ENCODE assay signal across 8 cellular contexts in genomic region chr15:50116477-50116876, GRCh38. TPM values are rescaled to one million over a fixed set of nuclear protein-coding genes. Genes with fewer than 3 reads are reported as not detected.
DNase-seq lines count a peak whose midpoint lies in the region; ATAC-seq, FAIRE-seq and TF ChIP-seq lines count a peak whose summit lies in the region.

No MANE protein-coding gene starts in this region.

- no peak overlapping the region for H3K27ac Mint-ChIP-seq in stimulated activated naive B cell treated with anti-CD40 and anti-IgM and Interleukin-4, amounts not matched to agents 10 μg/mL and 1 μg/mL and 100 μg/mL, for 72 hours

- CTCF ChIA-PET in A549 (lab: Yijun Ruan, JAX) = no interaction called here

- 9% methylated on average over 3 of the region's 3 CpGs for WGBS in A549 (ENCODE audit: missing lambda C conversion rate)

- H3K27ac ChIP-seq in A549 = no peak overlapping the region
- H3K27ac ChIP-seq in vagina = no peak overlapping the region

- no peak for TF ChIP-seq EP300 in A549 (IDR thresholded peaks at IDR 0.05)

- peaks cover 29 to 33% of the 10 kb centered on the region in 2 donors for H3K4me1 Mint-ChIP-seq in stimulated activated naive B cell treated with anti-CD40 and anti-IgM and Interleukin-4, amounts not matched to agents 10 μg/mL and 1 μg/mL and 100 μg/mL, for 72 hours

- ATAC-seq in A549 (peak; percentile 77 to 87), GM18517 (IDR thresholded peaks at IDR 0.05; ENCODE audit: unreplicated experiment) (peak; percentile 50)
- ATAC-seq in stimulated activated naive B cell treated with anti-CD40 and anti-IgM and Interleukin-4, amounts not matched to agents 10 μg/mL and 1 μg/mL and 100 μg/mL, for 72 hours (replicated peaks) = peak; percentile 59 to 60

- peaks cover 12 to 13% of the 10 kb centered on the region in 2 donors for H3K27me3 Mint-ChIP-seq in stimulated activated naive B cell treated with anti-CD40 and anti-IgM and Interleukin-4, amounts not matched to agents 10 μg/mL and 1 μg/mL and 100 μg/mL, for 72 hours

- peaks cover 0 to 6% of the 10 kb centered on the region in 2 donors for H3K36me3 Mint-ChIP-seq in stimulated activated naive B cell treated with anti-CD40 and anti-IgM and Interleukin-4, amounts not matched to agents 10 μg/mL and 1 μg/mL and 100 μg/mL, for 72 hours

- H3K9me3 Mint-ChIP-seq in stimulated activated naive B cell treated with anti-CD40 and anti-IgM and Interleukin-4, amounts not matched to agents 10 μg/mL and 1 μg/mL and 100 μg/mL, for 72 hours = no peaks in the 10 kb centered on the region

- no peak for FAIRE-seq in A549 (lab: Jason Lieb, UNC)

- TF ChIP-seq RAD21 in A549 (conservative IDR thresholded peaks at IDR 0.05 in 1 of 2, IDR thresholded peaks at IDR 0.05 in 1 of 2) = peak; percentile 41 to 65

- no peaks in the 10 kb centered on the region; the same call in 2 of the 3 replicates for H3K9me3 ChIP-seq in A549
- no peaks in the 10 kb centered on the region for H3K9me3 ChIP-seq in vagina

- no peaks in the 10 kb centered on the region for H3K27me3 ChIP-seq in vagina

- TF ChIP-seq POLR2A in A549 (IDR thresholded peaks at IDR 0.05; ENCODE audit: low read length) (no peak), vagina (IDR thresholded peaks at IDR 0.05) (no peak)

- H3K4me1 ChIP-seq in A549 (no peaks in the 10 kb centered on the region), vagina (no peaks in the 10 kb centered on the region)

- intact Hi-C loops in vagina (cut with DNase I) = no loop called here

- H3K36me3 ChIP-seq in vagina = no peaks in the 10 kb centered on the region

- POLR2A ChIA-PET in A549 (lab: Yijun Ruan, JAX) = no interaction called here

- H3K4me3 ChIP-seq in A549 (no peak overlapping the region), choroid plexus epithelial cell (ENCODE audit: low read depth, low read length) (no peak overlapping the region), vagina (no peak overlapping the region)

- no peak overlapping the region for H3K4me2 ChIP-seq in A549

- TF ChIP-seq CTCF in A549 (IDR thresholded peaks at IDR 0.05) = peak; percentile 48
- TF ChIP-seq CTCF in choroid plexus epithelial cell (conservative IDR thresholded peaks at IDR 0.05; ENCODE audit: low read depth, low read length) = peak; percentile 54
- TF ChIP-seq CTCF in vagina (IDR thresholded peaks at IDR 0.05) = no peak

- DNase-seq in A549 (ENCODE audit: low read depth in 1 of 2, low spot score in 1 of 2) = peak; percentile 17 to 73
- DNase-seq in NCI-H526 treated with DMSO at 0.1 percent for 48 hours (lab: John Stamatoyannopoulos, UW) = peak; percentile 18
- peak; percentile 41 for DNase-seq in choroid plexus epithelial cell (ENCODE audit: low read depth)
- no peak for DNase-seq in stimulated activated naive B cell treated with anti-CD40 and anti-IgM and Interleukin-4, amounts not matched to agents 10 μg/mL and 1 μg/mL and 100 μg/mL, for 72 hours
- DNase-seq in amniotic stem cell (lab: John Stamatoyannopoulos, UW) = no peak
- no peak for DNase-seq in activated effector memory CD4-positive, alpha-beta T cell treated with anti-CD3 and anti-CD28 coated beads, Interleukin-2, amount 50 U/mL, for 16 hours
- no peak for DNase-seq in vagina (ENCODE audit: extremely low spot score in 2 of 2)

- H3K4me3 Mint-ChIP-seq in stimulated activated naive B cell treated with anti-CD40 and anti-IgM and Interleukin-4, amounts not matched to agents 10 μg/mL and 1 μg/mL and 100 μg/mL, for 72 hours = no peak overlapping the region

TF ChIP-seq in A549, 52 proteins besides CTCF, POLR2A, EP300 and RAD21:
- TF ChIP-seq TFCP2L1 (CRISPR knock-in tag; IDR thresholded peaks at IDR 0.05) = no peak
- TF ChIP-seq ESRRA (IDR thresholded peaks at IDR 0.05; ENCODE audit: borderline replicate concordance, low read length) = peak; percentile 82; the same call in 1 of the 2 replicates
- 0 out of 3 replicates have a peak, but pooled peaks have one; percentile 11 for TF ChIP-seq SMC3 (IDR thresholded peaks at IDR 0.05)

RNA-seq across cellular contexts. Expression of gene ATP8B4, which starts 2.6 kb away (rescaled TPM):
- polyA plus RNA-seq in A549 (2011; rRNA removed) (1.7 and 2.7 TPM in 2 replicates), A549 (2017; fragmentation: RNase III; extraction: RNeasy Plus Mini Kit Qiagen cat#74134 plus additional on column Dnase treatment) (0.88 to 1.2 TPM (median 1.2 TPM) in 3 replicates)
- polyA plus RNA-seq in A549 (2012; cell fraction: cytosol; rRNA removed) = 0.26 and 0.32 TPM in 2 replicates
- polyA plus RNA-seq in A549 (2012; cell fraction: nucleus; rRNA removed) = 0.79 and 0.88 TPM in 2 replicates
- 2.9 and 4.9 TPM in 2 replicates for polyA minus RNA-seq in A549 (2011; rRNA and poly(A)+ RNA removed)
- total RNA-seq in vagina = 9.8 TPM

Comparison
In these comparisons a context has a peak if more than half of its experiments do, and no peak if none do; other contexts are left out.
1. DNase-seq: peak in A549 (2 of 2), NCI-H526 treated with DMSO at 0.1 percent for 48 hours (single experiment) and choroid plexus epithelial cell (single experiment); none in stimulated activated naive B cell treated with anti-CD40 and anti-IgM and Interleukin-4, amounts not matched to agents 10 μg/mL and 1 μg/mL and 100 μg/mL, for 72 hours (single experiment), amniotic stem cell (single experiment), activated effector memory CD4-positive, alpha-beta T cell treated with anti-CD3 and anti-CD28 coated beads, Interleukin-2, amount 50 U/mL, for 16 hours (single experiment) and vagina (0 of 2).
2. CTCF ChIP-seq: peak in A549 (single experiment) and choroid plexus epithelial cell (single experiment); none in vagina (0 of 3).
3. Peak in every context shown above with its lines, with median percentiles within 50 percentile points of each other: ATAC-seq.